Comparison of ENCODE assay signal across 8 cellular contexts in genomic region chr6:29637247-29637646, GRCh38. TPM values are rescaled to one million over a fixed set of nuclear protein-coding genes. Genes with fewer than 3 reads are reported as not detected.
"Had no signal": no experiment of that assay in that cellular context is flagged by ENCODE, and none has a peak within 500 bp of the region (broad histone marks: within the 10 kb centered on the region; RNA-seq: fewer than 3 reads in every experiment).

No MANE protein-coding gene starts in this region.

- H3K27ac Mint-ChIP-seq: IgD-negative memory B cell had no signal

- H3K36me3 Mint-ChIP-seq: IgD-negative memory B cell had no signal

- DNase-seq: IMR-90, KBM-7, KG1 had no signal

- H3K9me3 Mint-ChIP-seq: IgD-negative memory B cell had no signal

- ATAC-seq: HepG2, K562 had no signal

RNA-seq across cellular contexts. Expression of gene MOG, which starts 19.6 kb away (rescaled TPM):
- total RNA-seq: HepG2, HT-29, HT1080, IMR-90, K562 had no signal

RNA-seq across cellular contexts. Expression of gene ZFP57, which starts 43.7 kb away (rescaled TPM):
- total RNA-seq: HepG2, HT-29, HT1080, IMR-90 had no signal

RNA-seq across cellular contexts. Expression of gene OR2H2, which starts 52.3 kb away (rescaled TPM):
- total RNA-seq: HepG2, HT-29, HT1080, IMR-90, K562 had no signal
